In the genomic region with DNA sequence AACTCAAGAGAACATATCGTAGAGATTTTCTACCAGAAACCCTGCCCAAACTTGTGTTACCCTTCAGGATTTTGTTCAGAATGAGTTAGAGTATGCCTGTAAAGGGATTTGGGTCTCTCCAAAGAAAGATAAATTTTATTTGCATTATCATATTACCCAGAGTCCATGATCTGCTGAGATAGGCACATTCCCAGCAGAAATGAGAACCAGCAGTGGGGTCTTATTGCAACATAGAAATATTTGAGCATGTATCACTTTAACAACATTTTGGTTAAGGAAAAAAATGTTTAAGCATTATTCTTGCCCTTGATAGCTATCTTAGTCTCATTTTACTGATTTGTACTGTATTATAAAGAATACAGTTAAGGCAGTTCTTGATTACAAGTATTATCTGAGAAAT, we compare ENCODE assay signal across 2 cellular contexts.
TF ChIP-seq lines count a peak whose summit lies in the region.

No MANE protein-coding gene starts in this region.

TF ChIP-seq in HepG2, 621 proteins besides CTCF, POLR2A, EP300 and RAD21:
- 0 out of 2 replicates have a peak, but pooled peaks have one; percentile 13 for TF ChIP-seq MAFF (IDR thresholded peaks at IDR 0.05; ENCODE audit: low read depth, low read length)
- TF ChIP-seq MAFK (conservative IDR thresholded peaks at IDR 0.05 in 1 of 2, IDR thresholded peaks at IDR 0.05 in 1 of 2; ENCODE audit: low read length in 2 of 2), result peak; percentile 21 to 54; a peak in 3 of 4 replicates
- TF ChIP-seq ZNF781 (CRISPR knock-in tag; IDR thresholded peaks at IDR 0.05; ENCODE audit: borderline replicate concordance, not compliant biosample characterization), result no peak

TF ChIP-seq in K562, 482 proteins besides CTCF, POLR2A, EP300 and RAD21:
- TF ChIP-seq JUN (IDR thresholded peaks at IDR 0.05; ENCODE audit: borderline replicate concordance, low read depth, low read length) (no peak), JUN (CRISPR knock-in tag; IDR thresholded peaks at IDR 0.05; ENCODE audit: borderline replicate concordance) (no peak), ADNP (tag; IDR thresholded peaks at IDR 0.05) (no peak), HDAC8 (tag; IDR thresholded peaks at IDR 0.05) (no peak), LCOR (CRISPR knock-in tag; IDR thresholded peaks at IDR 0.05) (no peak), TOE1 (IDR thresholded peaks at IDR 0.05; ENCODE audit: borderline replicate concordance) (no peak), TOE1 (CRISPR knock-in tag; IDR thresholded peaks at IDR 0.05; ENCODE audit: borderline replicate concordance, low read depth) (no peak), GTF2F1 (IDR thresholded peaks at IDR 0.05; ENCODE audit: low read depth, low read length) (no peak), ZEB2 (IDR thresholded peaks at IDR 0.05) (no peak), POLR2H (tag; IDR thresholded peaks at IDR 0.05; ENCODE audit: low read depth) (no peak), RBM39 (optimal IDR thresholded peaks at IDR 0.05; ENCODE audit: low read depth, low read length) (no peak), STAT5A (IDR thresholded peaks at IDR 0.05; ENCODE audit: borderline replicate concordance, low read length) (no peak)
- TF ChIP-seq, protein P1, sequence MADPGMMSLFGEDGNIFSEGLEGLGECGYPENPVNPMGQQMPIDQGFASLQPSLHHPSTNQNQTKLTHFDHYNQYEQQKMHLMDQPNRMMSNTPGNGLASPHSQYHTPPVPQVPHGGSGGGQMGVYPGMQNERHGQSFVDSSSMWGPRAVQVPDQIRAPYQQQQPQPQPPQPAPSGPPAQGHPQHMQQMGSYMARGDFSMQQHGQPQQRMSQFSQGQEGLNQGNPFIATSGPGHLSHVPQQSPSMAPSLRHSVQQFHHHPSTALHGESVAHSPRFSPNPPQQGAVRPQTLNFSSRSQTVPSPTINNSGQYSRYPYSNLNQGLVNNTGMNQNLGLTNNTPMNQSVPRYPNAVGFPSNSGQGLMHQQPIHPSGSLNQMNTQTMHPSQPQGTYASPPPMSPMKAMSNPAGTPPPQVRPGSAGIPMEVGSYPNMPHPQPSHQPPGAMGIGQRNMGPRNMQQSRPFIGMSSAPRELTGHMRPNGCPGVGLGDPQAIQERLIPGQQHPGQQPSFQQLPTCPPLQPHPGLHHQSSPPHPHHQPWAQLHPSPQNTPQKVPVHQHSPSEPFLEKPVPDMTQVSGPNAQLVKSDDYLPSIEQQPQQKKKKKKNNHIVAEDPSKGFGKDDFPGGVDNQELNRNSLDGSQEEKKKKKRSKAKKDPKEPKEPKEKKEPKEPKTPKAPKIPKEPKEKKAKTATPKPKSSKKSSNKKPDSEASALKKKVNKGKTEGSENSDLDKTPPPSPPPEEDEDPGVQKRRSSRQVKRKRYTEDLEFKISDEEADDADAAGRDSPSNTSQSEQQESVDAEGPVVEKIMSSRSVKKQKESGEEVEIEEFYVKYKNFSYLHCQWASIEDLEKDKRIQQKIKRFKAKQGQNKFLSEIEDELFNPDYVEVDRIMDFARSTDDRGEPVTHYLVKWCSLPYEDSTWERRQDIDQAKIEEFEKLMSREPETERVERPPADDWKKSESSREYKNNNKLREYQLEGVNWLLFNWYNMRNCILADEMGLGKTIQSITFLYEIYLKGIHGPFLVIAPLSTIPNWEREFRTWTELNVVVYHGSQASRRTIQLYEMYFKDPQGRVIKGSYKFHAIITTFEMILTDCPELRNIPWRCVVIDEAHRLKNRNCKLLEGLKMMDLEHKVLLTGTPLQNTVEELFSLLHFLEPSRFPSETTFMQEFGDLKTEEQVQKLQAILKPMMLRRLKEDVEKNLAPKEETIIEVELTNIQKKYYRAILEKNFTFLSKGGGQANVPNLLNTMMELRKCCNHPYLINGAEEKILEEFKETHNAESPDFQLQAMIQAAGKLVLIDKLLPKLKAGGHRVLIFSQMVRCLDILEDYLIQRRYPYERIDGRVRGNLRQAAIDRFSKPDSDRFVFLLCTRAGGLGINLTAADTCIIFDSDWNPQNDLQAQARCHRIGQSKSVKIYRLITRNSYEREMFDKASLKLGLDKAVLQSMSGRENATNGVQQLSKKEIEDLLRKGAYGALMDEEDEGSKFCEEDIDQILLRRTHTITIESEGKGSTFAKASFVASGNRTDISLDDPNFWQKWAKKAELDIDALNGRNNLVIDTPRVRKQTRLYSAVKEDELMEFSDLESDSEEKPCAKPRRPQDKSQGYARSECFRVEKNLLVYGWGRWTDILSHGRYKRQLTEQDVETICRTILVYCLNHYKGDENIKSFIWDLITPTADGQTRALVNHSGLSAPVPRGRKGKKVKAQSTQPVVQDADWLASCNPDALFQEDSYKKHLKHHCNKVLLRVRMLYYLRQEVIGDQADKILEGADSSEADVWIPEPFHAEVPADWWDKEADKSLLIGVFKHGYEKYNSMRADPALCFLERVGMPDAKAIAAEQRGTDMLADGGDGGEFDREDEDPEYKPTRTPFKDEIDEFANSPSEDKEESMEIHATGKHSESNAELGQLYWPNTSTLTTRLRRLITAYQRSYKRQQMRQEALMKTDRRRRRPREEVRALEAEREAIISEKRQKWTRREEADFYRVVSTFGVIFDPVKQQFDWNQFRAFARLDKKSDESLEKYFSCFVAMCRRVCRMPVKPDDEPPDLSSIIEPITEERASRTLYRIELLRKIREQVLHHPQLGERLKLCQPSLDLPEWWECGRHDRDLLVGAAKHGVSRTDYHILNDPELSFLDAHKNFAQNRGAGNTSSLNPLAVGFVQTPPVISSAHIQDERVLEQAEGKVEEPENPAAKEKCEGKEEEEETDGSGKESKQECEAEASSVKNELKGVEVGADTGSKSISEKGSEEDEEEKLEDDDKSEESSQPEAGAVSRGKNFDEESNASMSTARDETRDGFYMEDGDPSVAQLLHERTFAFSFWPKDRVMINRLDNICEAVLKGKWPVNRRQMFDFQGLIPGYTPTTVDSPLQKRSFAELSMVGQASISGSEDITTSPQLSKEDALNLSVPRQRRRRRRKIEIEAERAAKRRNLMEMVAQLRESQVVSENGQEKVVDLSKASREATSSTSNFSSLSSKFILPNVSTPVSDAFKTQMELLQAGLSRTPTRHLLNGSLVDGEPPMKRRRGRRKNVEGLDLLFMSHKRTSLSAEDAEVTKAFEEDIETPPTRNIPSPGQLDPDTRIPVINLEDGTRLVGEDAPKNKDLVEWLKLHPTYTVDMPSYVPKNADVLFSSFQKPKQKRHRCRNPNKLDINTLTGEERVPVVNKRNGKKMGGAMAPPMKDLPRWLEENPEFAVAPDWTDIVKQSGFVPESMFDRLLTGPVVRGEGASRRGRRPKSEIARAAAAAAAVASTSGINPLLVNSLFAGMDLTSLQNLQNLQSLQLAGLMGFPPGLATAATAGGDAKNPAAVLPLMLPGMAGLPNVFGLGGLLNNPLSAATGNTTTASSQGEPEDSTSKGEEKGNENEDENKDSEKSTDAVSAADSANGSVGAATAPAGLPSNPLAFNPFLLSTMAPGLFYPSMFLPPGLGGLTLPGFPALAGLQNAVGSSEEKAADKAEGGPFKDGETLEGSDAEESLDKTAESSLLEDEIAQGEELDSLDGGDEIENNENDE (IDR thresholded peaks at IDR 0.05; ENCODE audit: low read depth, low read length), result no peak
